9 cellular contexts compared by ENCODE assay signal in the genomic region with DNA sequence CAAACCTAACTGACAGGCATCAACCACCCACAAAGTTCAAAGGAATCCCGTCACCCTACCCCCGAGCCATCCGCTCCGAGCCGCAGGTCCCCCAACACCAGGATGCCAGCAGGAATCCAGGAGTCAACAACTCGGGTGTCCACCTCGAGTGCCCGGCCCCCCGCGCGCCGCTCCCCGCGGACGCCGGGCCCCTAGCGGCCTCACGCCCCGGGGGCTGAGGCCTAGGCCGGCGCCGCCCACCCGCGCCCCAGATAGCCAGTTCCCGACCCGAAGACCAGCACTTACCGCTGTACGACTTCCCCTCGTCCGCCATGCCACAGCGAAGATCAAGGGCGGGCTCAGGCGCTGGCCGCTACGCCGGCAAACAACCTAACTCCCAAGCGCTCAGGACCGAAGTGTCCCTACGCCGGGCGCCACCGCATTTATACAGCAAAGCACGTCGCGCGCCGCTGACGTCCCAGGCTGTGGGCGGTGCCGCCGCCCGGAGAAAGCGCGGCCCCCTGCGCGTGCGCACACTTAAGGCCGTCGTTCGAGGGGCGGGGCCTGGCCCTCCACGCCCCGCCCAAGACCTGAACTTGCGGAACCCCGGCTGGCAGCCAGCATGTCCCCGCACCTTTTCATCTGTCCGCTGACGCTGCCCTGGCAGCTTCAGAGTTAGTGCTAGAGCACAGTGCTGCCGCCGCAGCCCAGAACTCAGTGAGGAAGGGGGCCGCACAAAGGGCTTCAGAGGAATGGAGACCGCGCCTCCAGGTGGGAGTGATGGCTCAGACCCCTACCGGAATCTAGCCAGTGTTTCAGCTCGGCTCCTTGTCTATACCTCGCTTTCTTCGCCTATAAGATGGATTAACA. TPM values are rescaled to one million over a fixed set of nuclear protein-coding genes. Genes with fewer than 3 reads are reported as not detected.
A peak's percentile ranks its signal among the peaks of the same experiment; 100 is the strongest.
DNase-seq lines count a peak whose midpoint lies in the region; ATAC-seq, FAIRE-seq and TF ChIP-seq lines count a peak whose summit lies in the region.
"Had no signal": no experiment of that assay in that cellular context is flagged by ENCODE, and none has a peak within 500 bp of the region (broad histone marks: within the 10 kb centered on the region; RNA-seq: fewer than 3 reads in every experiment).

A gene (minus strand): TSS at position 397 of the 849 bp plus-strand sequence. CDS start 84 bp downstream, at position 313.

- no peak for FAIRE-seq in kidney (lab: Jason Lieb, UNC)
- FAIRE-seq: endometrium had no signal

- no peak for TF ChIP-seq CTCF in kidney (IDR thresholded peaks at IDR 0.05; ENCODE audit: borderline replicate concordance, extremely low read depth, insufficient read depth)

- H3K27ac ChIP-seq in kidney (ENCODE audit: low read depth in 2 of 2, low read length in 2 of 2), result peak within 1 kb of the TSS; percentile 82 to 90

- peaks cover 20 to 24% of the 10 kb centered on the region in 2 donors for H3K36me3 ChIP-seq in kidney (ENCODE audit: control insufficient read depth in 1 of 2, insufficient read depth in 2 of 2, low read length in 2 of 2)

- intact Hi-C loops in kidney (cut with DNase I), result no loop called here

- H3K9ac ChIP-seq in kidney (ENCODE audit: low read length in 2 of 2), result peak within 1 kb of the TSS; percentile 68 to 99

- ATAC-seq in GM19035 (IDR thresholded peaks at IDR 0.05; ENCODE audit: unreplicated experiment), result peak; percentile 83
- peak; percentile 81 for ATAC-seq in HG03342 (IDR thresholded peaks at IDR 0.05; ENCODE audit: unreplicated experiment)

- peak; percentile 89 for DNase-seq in AML-193 (lab: John Stamatoyannopoulos, UW)
- peak; percentile 91 to 98 for DNase-seq in NCI-H446 (lab: John Stamatoyannopoulos, UW)
- peak; percentile 90 for DNase-seq in activated CD4-positive, CD25-positive, alpha-beta regulatory T cell treated with anti-CD3 and anti-CD28 coated beads, Interleukin-2, amount 50 U/mL, for 16 hours (ENCODE audit: low read depth, low spot score)
- peak; percentile 96 for DNase-seq in central memory CD4-positive, alpha-beta T cell
- peak; percentile 99 for DNase-seq in kidney
- peak; percentile 96 for DNase-seq in stimulated activated CD4-positive, alpha-beta T cell treated with anti-CD3 and anti-CD28 coated beads, Interleukin-15, amount 100 ng/mL, for 1 hour (ENCODE audit: low read depth in 1 of 2, low spot score in 1 of 2)

- peaks cover 8% of the 10 kb centered on the region in 2 donors for H3K4me1 ChIP-seq in kidney (ENCODE audit: control insufficient read depth in 1 of 2, insufficient read depth in 1 of 2, low read depth in 1 of 2, low read length in 2 of 2)

- no peaks in the 10 kb centered on the region for H3K9me3 ChIP-seq in kidney (ENCODE audit: control insufficient read depth in 1 of 2, low read length in 2 of 2)

- peak within 1 kb of the TSS; percentile 83 to 99 for H3K4me3 ChIP-seq in kidney (ENCODE audit: low read length in 2 of 2)

RNA-seq across cellular contexts. Expression of the gene that starts here (rescaled TPM):
- total RNA-seq in kidney, result 83.8 TPM
- polyA plus RNA-seq in kidney (ENCODE audit: insufficient read depth, low read depth, low replicate concordance), result 70.7 TPM

Comparison
In these comparisons a context has a peak if more than half of its experiments do, and no peak if none do; other contexts are left out.
1. Peak in every context shown above with its lines: DNase-seq, ATAC-seq, H3K4me3 ChIP-seq and H3K27ac ChIP-seq.